24 cellular contexts compared by ENCODE assay signal in genomic region chr15:49898575-49899283, GRCh38.
DNase-seq lines count a peak whose midpoint lies in the region; ATAC-seq and TF ChIP-seq lines count a peak whose summit lies in the region.
"Had no signal": no experiment of that assay in that cellular context is flagged by ENCODE, and none has a peak within 500 bp of the region (broad histone marks: within the 10 kb centered on the region; RNA-seq: fewer than 3 reads in every experiment).

No MANE protein-coding gene starts in this region.

- 0 out of 2 replicates have a peak overlapping the region, but pooled peaks have one; percentile 15 for H2AFZ ChIP-seq in GM23248

- no peak overlapping the region for H3K4me2 ChIP-seq in GM23248 (ENCODE audit: unreplicated experiment)

- no peaks in the 10 kb centered on the region for H3K79me2 ChIP-seq in GM23248 (ENCODE audit: insufficient read depth)

- TF ChIP-seq POLR2A in ovary (IDR thresholded peaks at IDR 0.05) = no peak

- H3K9me2 ChIP-seq in GM23248 (ENCODE audit: insufficient read depth) = no peaks in the 10 kb centered on the region

- peaks cover 49% of the 10 kb centered on the region for H3F3A ChIP-seq in GM23248 (ENCODE audit: insufficient read depth)

- no peak overlapping the region for H3K4me3 Mint-ChIP-seq in mesothelial cell of epicardium
- H3K4me3 Mint-ChIP-seq: activated CD4-positive, alpha-beta T cell treated with anti-CD3 and anti-CD28 coated beads, Interleukin-2, amount 10 ng/mL, durations not matched to agents 24 days and 14 days; activated naive CD4-positive, alpha-beta T cell treated with anti-CD3 and anti-CD28 coated beads, Interleukin-2, amount 10 ng/mL, durations not matched to agents 7 days and 5 days; T-helper 17 cell had no signal

- peak overlapping the region; percentile 92; the same call in 1 of the 2 replicates for H3K27ac ChIP-seq in GM23248
- H3K27ac ChIP-seq in substantia nigra (ENCODE audit: low read depth, low read length, poor library complexity, severe bottlenecking) = peak overlapping the region; percentile 40
- peak overlapping the region in 1 of 2 donors; percentile 85 for H3K27ac ChIP-seq in ovary
- H3K27ac ChIP-seq: RWPE1, thyroid gland had no signal

- H3K27me3 ChIP-seq in GM23248 (replicated peaks; ENCODE audit: insufficient read depth) = no peaks in the 10 kb centered on the region
- no peaks in the 10 kb centered on the region for H3K27me3 ChIP-seq in adipocyte (replicated peaks; ENCODE audit: control insufficient read depth, insufficient read depth, low read length)
- no peaks in the 10 kb centered on the region for H3K27me3 ChIP-seq in ovary
- H3K27me3 ChIP-seq in BE2C = peaks cover 2% of the 10 kb centered on the region; the same call in 1 of the 2 replicates
- H3K27me3 ChIP-seq: thyroid gland had no signal

- no peaks in the 10 kb centered on the region for H3K36me3 ChIP-seq in GM23248 (ENCODE audit: low read depth)
- no peaks in the 10 kb centered on the region for H3K36me3 ChIP-seq in adipocyte (ENCODE audit: control insufficient read depth, insufficient read depth, low read length, severe bottlenecking)
- H3K36me3 ChIP-seq in ovary = no peaks in the 10 kb centered on the region
- no peaks in the 10 kb centered on the region for H3K36me3 ChIP-seq in BE2C
- H3K36me3 ChIP-seq: thyroid gland had no signal

- H3K4me1 ChIP-seq in GM23248 (ENCODE audit: insufficient read depth) (peaks cover 70% of the 10 kb centered on the region), adipocyte (ENCODE audit: control insufficient read depth, insufficient read depth, low read length) (peaks cover 74% of the 10 kb centered on the region), ovary (ENCODE audit: insufficient read depth) (peaks cover 17% of the 10 kb centered on the region), BE2C (no peaks in the 10 kb centered on the region)

- peaks cover 2% of the 10 kb centered on the region for H3K36me3 Mint-ChIP-seq in mesothelial cell of epicardium
- H3K36me3 Mint-ChIP-seq: activated naive CD4-positive, alpha-beta T cell treated with anti-CD3 and anti-CD28 coated beads, Interleukin-2, amount 10 ng/mL, durations not matched to agents 7 days and 5 days had no signal

- TF ChIP-seq EP300 in ovary (IDR thresholded peaks at IDR 0.05) = no peak

- peak overlapping the region; percentile 66 for H3K27ac Mint-ChIP-seq in mesothelial cell of epicardium
- H3K27ac Mint-ChIP-seq: activated CD4-positive, alpha-beta T cell treated with anti-CD3 and anti-CD28 coated beads, Interleukin-2, amount 10 ng/mL, durations not matched to agents 24 days and 14 days; activated naive CD4-positive, alpha-beta T cell treated with anti-CD3 and anti-CD28 coated beads, Interleukin-2, amount 10 ng/mL, durations not matched to agents 7 days and 5 days; T-helper 17 cell had no signal

- intact Hi-C loops in ovary (cut with DNase I) (no loop called here), cardiac septum (cut with DNase I) (no loop called here)

- H3K9me3 Mint-ChIP-seq in mesothelial cell of epicardium = peaks cover 4% of the 10 kb centered on the region
- H3K9me3 Mint-ChIP-seq: activated CD4-positive, alpha-beta T cell treated with anti-CD3 and anti-CD28 coated beads, Interleukin-2, amount 10 ng/mL, durations not matched to agents 24 days and 14 days; activated naive CD4-positive, alpha-beta T cell treated with anti-CD3 and anti-CD28 coated beads, Interleukin-2, amount 10 ng/mL, durations not matched to agents 7 days and 5 days had no signal

- no peak overlapping the region for H3K4me3 ChIP-seq in GM23248
- H3K4me3 ChIP-seq in adipocyte (ENCODE audit: low read length) = peak overlapping the region; percentile 77
- H3K4me3 ChIP-seq in ovary = no peak overlapping the region
- no peak overlapping the region for H3K4me3 ChIP-seq in BE2C (ENCODE audit: low read depth, low read length)
- H3K4me3 ChIP-seq: coronary artery, thyroid gland had no signal

- H3K27me3 Mint-ChIP-seq in mesothelial cell of epicardium (ENCODE audit: low read depth) = no peaks in the 10 kb centered on the region
- H3K27me3 Mint-ChIP-seq: activated CD4-positive, alpha-beta T cell treated with anti-CD3 and anti-CD28 coated beads, Interleukin-2, amount 10 ng/mL, durations not matched to agents 24 days and 14 days; activated naive CD4-positive, alpha-beta T cell treated with anti-CD3 and anti-CD28 coated beads, Interleukin-2, amount 10 ng/mL, durations not matched to agents 7 days and 5 days had no signal

- no peak for TF ChIP-seq CTCF in mesothelial cell of epicardium (IDR thresholded peaks at IDR 0.05; ENCODE audit: unreplicated experiment)
- TF ChIP-seq CTCF in ovary (IDR thresholded peaks at IDR 0.05) = no peak
- TF ChIP-seq CTCF in BE2C (IDR thresholded peaks at IDR 0.05; ENCODE audit: low read depth, low read length) = no peak

- H3K9me3 ChIP-seq in GM23248 (ENCODE audit: low read depth) = no peaks in the 10 kb centered on the region
- no peaks in the 10 kb centered on the region for H3K9me3 ChIP-seq in adipocyte (ENCODE audit: control insufficient read depth, low read length)
- H3K9me3 ChIP-seq in ovary = no peaks in the 10 kb centered on the region
- no peaks in the 10 kb centered on the region for H3K9me3 ChIP-seq in BE2C
- H3K9me3 ChIP-seq: thyroid gland had no signal

- peaks cover 67% of the 10 kb centered on the region for H3K4me1 Mint-ChIP-seq in mesothelial cell of epicardium
- H3K4me1 Mint-ChIP-seq: activated CD4-positive, alpha-beta T cell treated with anti-CD3 and anti-CD28 coated beads, Interleukin-2, amount 10 ng/mL, durations not matched to agents 24 days and 14 days; activated naive CD4-positive, alpha-beta T cell treated with anti-CD3 and anti-CD28 coated beads, Interleukin-2, amount 10 ng/mL, durations not matched to agents 7 days and 5 days; T-helper 17 cell had no signal

- in situ Hi-C loops in GM23248 (cut with MboI) = no loop called here

- DNase-seq in GM23248 (no peak), adipocyte (ENCODE audit: low read depth) (no peak), mesothelial cell of epicardium (ENCODE audit: low spot score in 2 of 2, unreplicated experiment in 2 of 2) (no peak), substantia nigra (lab: John Stamatoyannopoulos, UW) (no peak), ovary (no peak), cardiac septum (ENCODE audit: low spot score) (no peak), BE2C (no peak)
- DNase-seq: activated CD4-positive, alpha-beta T cell treated with anti-CD3 and anti-CD28 coated beads, Interleukin-2, amount 10 ng/mL, durations not matched to agents 24 days and 14 days; activated naive CD4-positive, alpha-beta T cell treated with anti-CD3 and anti-CD28 coated beads, Interleukin-2, amount 10 ng/mL, durations not matched to agents 7 days and 5 days; amygdala; GOT3; Kasumi-1; kidney; NCI-H1048; NCI-H1694 treated with DMSO at 0.1 percent for 48 hours; NCI-H69; retina; stimulated activated CD4-positive, alpha-beta T cell treated with anti-CD3 and anti-CD28 coated beads, Interleukin-4, amount 100 ng/mL, for 24 hours; stimulated activated naive CD4-positive, alpha-beta T cell; T-helper 17 cell; thyroid gland had no signal

- WGBS in GM23248 (ENCODE audit: low coverage in 1 of 2, low lambda C conversion rate in 2 of 2, missing lambda C conversion rate in 2 of 2), 2 experiments = 83 to 94% methylated on average over 2 of the region's 2 CpGs
- 98% methylated on average over 2 of the region's 2 CpGs for WGBS in ovary, 3 donors

- H3K9ac ChIP-seq in GM23248 = no peak overlapping the region
- H3K9ac ChIP-seq in adipocyte (ENCODE audit: low read length) = peak overlapping the region; percentile 94

- H4K20me1 ChIP-seq in GM23248 (ENCODE audit: insufficient read depth) = no peaks in the 10 kb centered on the region

- no peak for ATAC-seq in SK-N-SH treated with all-trans-retinoic acid at 6 μM for 48 hours
- ATAC-seq: T-helper 17 cell had no signal

TF ChIP-seq in SK-N-SH treated with all-trans-retinoic acid at 6 μM for 48 hours, 23 proteins besides CTCF, POLR2A, EP300 and RAD21 (continues in another document):
- TF ChIP-seq ZFP3 (CRISPR knock-in tag; IDR thresholded peaks at IDR 0.05) (no peak), OSR1 (CRISPR knock-in tag; IDR thresholded peaks at IDR 0.05) (no peak), ISL1 (CRISPR knock-in tag; IDR thresholded peaks at IDR 0.05) (no peak), RARB (CRISPR knock-in tag; IDR thresholded peaks at IDR 0.05) (no peak), CREB5 (CRISPR knock-in tag; IDR thresholded peaks at IDR 0.05; ENCODE audit: low read depth) (no peak), ESRRG (CRISPR knock-in tag; IDR thresholded peaks at IDR 0.05) (no peak), ZNF565 (CRISPR knock-in tag; conservative IDR thresholded peaks at IDR 0.05; ENCODE audit: low read depth) (no peak), ARNTL (CRISPR knock-in tag; IDR thresholded peaks at IDR 0.05; ENCODE audit: borderline replicate concordance, low read depth) (no peak)
